In the genomic region with DNA sequence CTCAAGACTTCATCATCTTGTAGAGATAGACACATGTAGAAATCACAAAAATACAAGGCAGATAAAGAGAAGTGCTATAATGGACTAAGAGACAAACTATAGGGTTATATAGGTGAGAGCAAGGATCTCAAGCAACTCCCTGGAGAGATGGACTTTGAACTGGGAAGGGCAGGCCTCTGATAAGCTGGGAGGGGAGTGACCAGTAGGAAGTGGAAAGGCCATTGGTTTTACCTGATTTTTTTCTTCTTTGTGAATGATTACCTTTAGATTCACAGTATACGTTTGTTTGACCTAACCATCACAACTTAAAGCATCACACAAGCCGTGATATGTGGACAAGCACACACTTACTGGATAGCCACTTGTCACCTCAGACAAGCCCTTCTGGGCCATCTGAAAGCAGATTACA, we compare ENCODE assay signal across 18 cellular contexts. TPM values are rescaled to one million over a fixed set of nuclear protein-coding genes. Genes with fewer than 3 reads are reported as not detected.
DNase-seq lines count a peak whose midpoint lies in the region; ATAC-seq, FAIRE-seq and TF ChIP-seq lines count a peak whose summit lies in the region.
"Had no signal": no experiment of that assay in that cellular context is flagged by ENCODE, and none has a peak within 500 bp of the region (broad histone marks: within the 10 kb centered on the region; RNA-seq: fewer than 3 reads in every experiment).

No MANE protein-coding gene starts in this region.

- POLR2A ChIA-PET in activated CD4-positive, alpha-beta T cell treated with anti-CD3 and anti-CD28 coated beads, Interleukin-2, amount 10 ng/mL, durations not matched to agents 7 days and 5 days (lab: Charles Lee): no interaction called here

- H3K4me3 Mint-ChIP-seq in activated CD4-positive, alpha-beta T cell treated with anti-CD3 and anti-CD28 coated beads, Interleukin-2, amount 10 ng/mL, durations not matched to agents 7 days and 5 days: no peak overlapping the region

- H3K9me3 Mint-ChIP-seq in activated CD4-positive, alpha-beta T cell treated with anti-CD3 and anti-CD28 coated beads, Interleukin-2, amount 10 ng/mL, durations not matched to agents 7 days and 5 days: no peaks in the 10 kb centered on the region

- peaks cover 23% of the 10 kb centered on the region for H3K4me1 Mint-ChIP-seq in activated CD4-positive, alpha-beta T cell treated with anti-CD3 and anti-CD28 coated beads, Interleukin-2, amount 10 ng/mL, durations not matched to agents 7 days and 5 days

- no peak for FAIRE-seq in pancreas (lab: Jason Lieb, UNC)

- H3K27me3 Mint-ChIP-seq in activated CD4-positive, alpha-beta T cell treated with anti-CD3 and anti-CD28 coated beads, Interleukin-2, amount 10 ng/mL, durations not matched to agents 7 days and 5 days: no peaks in the 10 kb centered on the region

- peak overlapping the region; percentile 60 for H3K4me2 ChIP-seq in BLaER1

- H3K27me3 ChIP-seq in BLaER1 (no peaks in the 10 kb centered on the region), colonic mucosa (no peaks in the 10 kb centered on the region), pancreas (no peaks in the 10 kb centered on the region)

- H3K4me1 ChIP-seq in BLaER1 (peaks cover 81% of the 10 kb centered on the region), colonic mucosa (peaks cover 10% of the 10 kb centered on the region), pancreas (peaks cover 13 to 16% (median 13%) of the 10 kb centered on the region in 3 donors)

- H3K36me3 Mint-ChIP-seq in activated CD4-positive, alpha-beta T cell treated with anti-CD3 and anti-CD28 coated beads, Interleukin-2, amount 10 ng/mL, durations not matched to agents 7 days and 5 days (ENCODE audit: low read depth): no peaks in the 10 kb centered on the region

- H3K36me3 ChIP-seq in BLaER1: no peaks in the 10 kb centered on the region
- no peaks in the 10 kb centered on the region for H3K36me3 ChIP-seq in colonic mucosa
- no peaks in the 10 kb centered on the region for H3K36me3 ChIP-seq in pancreas
- H3K36me3 ChIP-seq: HAP-1 had no signal

- H3K4me3 ChIP-seq in BLaER1: no peak overlapping the region
- no peak overlapping the region for H3K4me3 ChIP-seq in colonic mucosa
- no peak overlapping the region for H3K4me3 ChIP-seq in pancreas
- H3K4me3 ChIP-seq: HAP-1, SK-N-MC had no signal

- H3K9ac ChIP-seq in BLaER1 (no peak overlapping the region), colonic mucosa (ENCODE audit: low read depth in 2 of 2, low read length in 2 of 2) (peak overlapping the region in 1 of 2 donors; percentile 68)

- H4K20me1 ChIP-seq in BLaER1: no peaks in the 10 kb centered on the region

- DNase-seq in HuH-7 (ENCODE audit: low spot score): peak; percentile 76
- peak; percentile 84 for DNase-seq in colonic mucosa
- DNase-seq in pancreas: no peak
- DNase-seq in H4 (ENCODE audit: low spot score): no peak
- no peak for DNase-seq in activated CD4-positive, alpha-beta T cell treated with anti-CD3 and anti-CD28 coated beads, Interleukin-2, amount 10 ng/mL, durations not matched to agents 7 days and 5 days
- DNase-seq: COR-L47, IMR-90, Karpas-422, MM.1S, NCI-H1092 treated with DMSO at 0.1 percent for 48 hours, NCI-H510A treated with DMSO at 0.1 percent for 48 hours, NCI-H82 had no signal

- no peaks in the 10 kb centered on the region for H3K9me3 ChIP-seq in BLaER1
- H3K9me3 ChIP-seq in colonic mucosa: no peaks in the 10 kb centered on the region
- H3K9me3 ChIP-seq in pancreas: no peaks in the 10 kb centered on the region
- H3K9me3 ChIP-seq: HAP-1 had no signal

- CTCF ChIA-PET in activated CD4-positive, alpha-beta T cell treated with anti-CD3 and anti-CD28 coated beads, Interleukin-2, amount 10 ng/mL, durations not matched to agents 7 days and 5 days (lab: Charles Lee): interaction anchor here (1.3 kb wide), 1 partner anchor 25 kb away, joined by 3 read pairs; no protein-coding TSS in a partner anchor

- no peak overlapping the region for H3K27ac Mint-ChIP-seq in activated CD4-positive, alpha-beta T cell treated with anti-CD3 and anti-CD28 coated beads, Interleukin-2, amount 10 ng/mL, durations not matched to agents 7 days and 5 days

- no peak for TF ChIP-seq CTCF in colonic mucosa (IDR thresholded peaks at IDR 0.05)
- TF ChIP-seq CTCF in pancreas (IDR thresholded peaks at IDR 0.05): no peak

- peak overlapping the region; percentile 36; the same call in 1 of the 2 replicates for H3K27ac ChIP-seq in BLaER1
- H3K27ac ChIP-seq in colonic mucosa: peak overlapping the region; percentile 91
- H3K27ac ChIP-seq in pancreas: peak overlapping the region in 1 of 4 donors; percentile 3
- H3K27ac ChIP-seq: SK-N-MC had no signal

- intact Hi-C loops in colonic mucosa (cut with DNase I): loop anchor here (10.0 kb wide), 2 partner anchors 186 to 266 kb away; a partner anchor contains a TSS
- intact Hi-C loops in pancreas (cut with DNase I): no loop called here

- WGBS in pancreas, 2 donors: 35 to 36% methylated on average over 2 of the region's 2 CpGs

- ATAC-seq in pancreas (peak; percentile 66 to 80 (median 74)), GM21423 (IDR thresholded peaks at IDR 0.05; ENCODE audit: unreplicated experiment) (no peak), HG03045 (IDR thresholded peaks at IDR 0.05; ENCODE audit: unreplicated experiment) (no peak)
- ATAC-seq: Right ventricle myocardium inferior had no signal

RNA-seq across cellular contexts. Expression of a gene that starts 5.2 kb away (rescaled TPM):
- 10 to 100 TPM; 53.7 to 71.3 TPM for total RNA-seq in colonic mucosa
- 10 to 100 TPM in 3 of 6 donors, 1 to 10 TPM in 3; 7.5 to 26.6 (median 9.6) TPM for total RNA-seq in pancreas
- 10 to 100 TPM; 13.3 to 14.8 TPM for polyA plus RNA-seq in pancreas
- 10.6 and 12.0 TPM in 2 replicates for total RNA-seq in H4 (2014; rRNA removed; shearing (Covaris generic))
- total RNA-seq in activated CD4-positive, alpha-beta T cell treated with anti-CD3 and anti-CD28 coated beads, Interleukin-2, amount 10 ng/mL, durations not matched to agents 7 days and 5 days: 10 to 100 TPM; 38.1 to 42.9 TPM

RNA-seq across cellular contexts. Expression of a gene that starts 17.5 kb away (rescaled TPM):
- total RNA-seq in colonic mucosa (under 1 TPM; 0.05 TPM), pancreas (under 1 TPM; 0.08 to 0.34 (median 0.13) TPM)
- under 1 TPM; 0.12 to 0.15 TPM for polyA plus RNA-seq in pancreas
- total RNA-seq in H4 (2014; rRNA removed; shearing (Covaris generic)): not detected in 2 replicates
- total RNA-seq in activated CD4-positive, alpha-beta T cell treated with anti-CD3 and anti-CD28 coated beads, Interleukin-2, amount 10 ng/mL, durations not matched to agents 7 days and 5 days: under 1 TPM; 0.15 to 0.17 TPM

RNA-seq across cellular contexts. Expression of a gene that starts 36.1 kb away (rescaled TPM):
- total RNA-seq in colonic mucosa: 10 to 100 TPM; 26.9 to 42.0 TPM
- total RNA-seq in pancreas: 10 to 100 TPM; 11.4 to 16.0 (median 13.9) TPM
- polyA plus RNA-seq in pancreas: 10 to 100 TPM; 41.2 to 69.8 TPM
- total RNA-seq in H4 (2014; rRNA removed; shearing (Covaris generic)): 69.6 and 83.2 TPM in 2 replicates
- 10 to 100 TPM; 58.5 to 59.8 TPM for total RNA-seq in activated CD4-positive, alpha-beta T cell treated with anti-CD3 and anti-CD28 coated beads, Interleukin-2, amount 10 ng/mL, durations not matched to agents 7 days and 5 days

RNA-seq across cellular contexts. Expression of a gene that starts 36.5 kb away (rescaled TPM):
- total RNA-seq in colonic mucosa (100 to 1,000 TPM; 119 to 169 TPM), pancreas (100 to 1,000 TPM in 1 of 6 donors, 10 to 100 TPM in 5; 50.9 to 107 (median 64.6) TPM)
- 10 to 100 TPM; 53.9 to 88.2 TPM for polyA plus RNA-seq in pancreas
- 54.7 and 122 TPM in 2 replicates for total RNA-seq in H4 (2014; rRNA removed; shearing (Covaris generic))
- total RNA-seq in activated CD4-positive, alpha-beta T cell treated with anti-CD3 and anti-CD28 coated beads, Interleukin-2, amount 10 ng/mL, durations not matched to agents 7 days and 5 days: 100 to 1,000 TPM; 131 to 144 TPM

RNA-seq across cellular contexts. Expression of a gene that starts 42.7 kb away (rescaled TPM):
- total RNA-seq in colonic mucosa: 10 to 100 TPM; 30.3 to 54.6 TPM
- total RNA-seq in pancreas: 10 to 100 TPM in 5 of 6 donors, 1 to 10 TPM in 1; 8.9 to 20.5 (median 14.4) TPM
- 10 to 100 TPM; 26.8 to 38.2 TPM for polyA plus RNA-seq in pancreas
- total RNA-seq in H4 (2014; rRNA removed; shearing (Covaris generic)): 29.5 and 32.8 TPM in 2 replicates
- total RNA-seq in activated CD4-positive, alpha-beta T cell treated with anti-CD3 and anti-CD28 coated beads, Interleukin-2, amount 10 ng/mL, durations not matched to agents 7 days and 5 days: 10 to 100 TPM; 33.9 to 40.8 TPM

Comparison
In these comparisons a context has a peak if more than half of its experiments do, and no peak if none do; other contexts are left out.
1. DNase-seq: peak in HuH-7 (single experiment) and colonic mucosa (single experiment); none in pancreas (0 of 6), H4 (single experiment) and activated CD4-positive, alpha-beta T cell treated with anti-CD3 and anti-CD28 coated beads, Interleukin-2, amount 10 ng/mL, durations not matched to agents 7 days and 5 days (single experiment).
2. ATAC-seq: peak in pancreas (4 of 4); none in GM21423 (single experiment) and HG03045 (single experiment).